ENCODE assay signal across 8 cellular contexts in the genomic region with DNA sequence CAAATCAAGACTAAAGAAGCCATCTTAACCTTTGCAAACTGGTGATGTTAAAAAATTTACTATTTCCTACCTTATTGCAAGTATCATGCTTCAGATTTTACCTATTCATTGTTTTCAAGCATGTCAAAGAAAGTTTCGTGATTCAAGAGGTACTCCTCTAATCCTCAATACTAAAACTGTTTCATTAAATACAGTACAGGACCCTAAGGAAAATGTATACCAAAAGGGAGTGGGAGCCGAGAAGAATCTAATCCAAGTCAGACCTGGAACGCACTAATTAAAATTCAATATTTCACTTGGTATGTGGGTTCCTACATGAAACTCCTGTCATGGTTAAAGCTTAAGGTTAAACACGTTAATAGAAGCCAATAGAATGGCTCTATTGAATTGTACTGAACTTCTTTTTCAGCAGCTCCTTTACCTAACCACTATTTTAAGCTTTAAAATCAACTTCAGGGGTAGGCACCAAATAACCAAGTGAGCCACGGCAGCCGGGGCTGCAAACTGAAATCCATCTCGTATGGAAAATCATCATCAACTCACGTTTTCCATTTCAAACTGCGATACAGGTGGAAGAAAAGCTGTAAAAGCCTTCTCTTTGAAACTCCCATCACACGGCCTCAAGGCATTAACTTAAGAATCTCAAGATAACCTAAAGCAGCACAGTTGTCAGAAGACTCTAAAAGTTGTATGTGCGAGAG.
DNase-seq lines count a peak whose midpoint lies in the region; ATAC-seq and TF ChIP-seq lines count a peak whose summit lies in the region.

No MANE protein-coding gene starts in this region.

- no peak overlapping the region for H3K9ac ChIP-seq in parathyroid adenoma

- H3K9me3 ChIP-seq in esophagus squamous epithelium = no peaks in the 10 kb centered on the region
- H3K9me3 ChIP-seq in parathyroid adenoma (ENCODE audit: control insufficient read depth, low read length) = no peaks in the 10 kb centered on the region

- H3K27ac ChIP-seq in esophagus squamous epithelium (peak overlapping the region; percentile 86 to 95 (median 90)), parathyroid adenoma (peak overlapping the region; percentile 71)

- TF ChIP-seq POLR2A in esophagus squamous epithelium (IDR thresholded peaks at IDR 0.05) = no peak

- peak overlapping the region; percentile 84 for H3K4me3 ChIP-seq in AG09309 (ENCODE audit: control insufficient read depth, low read depth, low read length)
- H3K4me3 ChIP-seq in esophagus squamous epithelium = peak overlapping the region; percentile 79 to 91 (median 86)
- peak overlapping the region; percentile 61 for H3K4me3 ChIP-seq in parathyroid adenoma (ENCODE audit: low read depth, low read length)

- H3K79me2 ChIP-seq in parathyroid adenoma = peaks cover 2% of the 10 kb centered on the region

- peak overlapping the region; percentile 82 for H3K4me2 ChIP-seq in parathyroid adenoma (ENCODE audit: low read length)

- no peak for ATAC-seq in GM18861 (IDR thresholded peaks at IDR 0.05; ENCODE audit: unreplicated experiment)
- ATAC-seq in GM18868 (IDR thresholded peaks at IDR 0.05; ENCODE audit: unreplicated experiment) = no peak

- no peak for TF ChIP-seq CTCF in AG09309 (IDR thresholded peaks at IDR 0.05; ENCODE audit: control insufficient read depth, insufficient read depth, low read depth, low read length, missing control alignments)
- no peak for TF ChIP-seq CTCF in esophagus squamous epithelium (IDR thresholded peaks at IDR 0.05)
- no peak for TF ChIP-seq CTCF in parathyroid adenoma (IDR thresholded peaks at IDR 0.05)

- DNase-seq in AG09309 (ENCODE audit: low read depth) (no peak), HT1080 (ENCODE audit: low read depth) (peak; percentile 12), esophagus squamous epithelium (lab: John Stamatoyannopoulos, UW) (no peak), NCI-H187 treated with DMSO at 0.1 percent for 48 hours (lab: John Stamatoyannopoulos, UW) (no peak)
- DNase-seq in activated CD4-positive, alpha-beta T cell treated with anti-CD3 and anti-CD28 coated beads for 48 hours = peak; percentile 37

- H3K36me3 ChIP-seq in esophagus squamous epithelium (no peaks in the 10 kb centered on the region), parathyroid adenoma (ENCODE audit: control insufficient read depth, insufficient read depth, low read length) (no peaks in the 10 kb centered on the region)

- intact Hi-C loops in esophagus squamous epithelium (cut with DNase I) = no loop called here

- 4 to 5% methylated on average over 11 of the region's 11 CpGs for WGBS in esophagus squamous epithelium, 2 donors

- H3K27me3 ChIP-seq in esophagus squamous epithelium = no peaks in the 10 kb centered on the region
- H3K27me3 ChIP-seq in parathyroid adenoma (ENCODE audit: control insufficient read depth, insufficient read depth, low read length) = no peaks in the 10 kb centered on the region

- peak overlapping the region; percentile 92 for H2AFZ ChIP-seq in parathyroid adenoma

- peaks cover 0 to 22% (median 5%) of the 10 kb centered on the region in 3 donors for H3K4me1 ChIP-seq in esophagus squamous epithelium
- H3K4me1 ChIP-seq in parathyroid adenoma = no peaks in the 10 kb centered on the region

Comparison
In these comparisons a context has a peak if more than half of its experiments do, and no peak if none do; other contexts are left out.
1. DNase-seq: peak in HT1080 (single experiment) and activated CD4-positive, alpha-beta T cell treated with anti-CD3 and anti-CD28 coated beads for 48 hours (single experiment); none in AG09309 (single experiment), esophagus squamous epithelium (single experiment) and NCI-H187 treated with DMSO at 0.1 percent for 48 hours (single experiment).
2. Peak in every context shown above with its lines, with median percentiles within 50 percentile points of each other: H3K4me3 ChIP-seq.